In the genomic region with DNA sequence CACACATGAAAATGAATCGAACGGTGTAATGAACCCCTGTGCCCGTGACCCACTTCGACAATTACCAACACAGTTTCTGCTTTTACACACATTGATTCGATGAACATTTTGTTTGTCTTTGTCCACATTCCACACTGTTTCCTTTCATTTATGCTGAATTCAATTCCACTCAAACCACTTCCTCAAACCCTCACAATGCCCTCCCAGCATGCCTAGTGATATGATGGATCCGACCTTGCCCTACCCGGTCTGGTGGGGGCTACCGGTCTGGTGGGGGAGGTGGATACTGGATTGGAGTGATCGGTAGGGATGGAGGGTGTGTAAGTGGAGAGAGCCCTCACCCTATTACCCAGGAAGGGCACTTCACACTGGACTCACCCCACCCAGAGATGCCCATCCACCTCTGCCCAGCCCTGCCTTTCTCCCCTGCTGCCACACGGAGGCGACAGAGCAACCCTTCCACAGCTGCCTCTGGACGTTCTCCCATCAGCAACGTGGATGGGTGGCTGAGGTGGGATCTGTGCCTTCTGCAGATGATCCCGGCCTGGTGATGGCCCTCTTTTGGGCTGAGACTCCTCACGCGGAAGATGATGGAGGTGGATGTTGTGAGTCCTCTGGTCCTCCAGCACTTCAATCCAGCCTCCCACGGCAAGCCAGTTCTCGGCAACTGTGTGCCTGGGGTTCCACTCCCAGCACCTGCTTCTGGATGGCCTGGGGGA, we compare ENCODE assay signal across 8 cellular contexts. TPM values are rescaled to one million over a fixed set of nuclear protein-coding genes. Genes with fewer than 3 reads are reported as not detected.
DNase-seq lines count a peak whose midpoint lies in the region; ATAC-seq, FAIRE-seq and TF ChIP-seq lines count a peak whose summit lies in the region.

No MANE protein-coding gene starts in this region.

- no peak overlapping the region for H3K27ac Mint-ChIP-seq in neural crest cell (ENCODE audit: unreplicated experiment)

- H3K9me3 ChIP-seq in thymus (ENCODE audit: control insufficient read depth) = no peaks in the 10 kb centered on the region

- FAIRE-seq in RCC 7860 (lab: Jason Lieb, UNC) = no peak

- WGBS in thymus = 26% methylated on average over 18 of the region's 18 CpGs

- peak; percentile 75 for TF ChIP-seq CTCF in neural crest cell (conservative IDR thresholded peaks at IDR 0.05)

- H3K36me3 Mint-ChIP-seq in neural crest cell (ENCODE audit: low read depth) = no peaks in the 10 kb centered on the region

- H3K27me3 ChIP-seq in thymus (ENCODE audit: control insufficient read depth, insufficient read depth) = no peaks in the 10 kb centered on the region

- H3K36me3 ChIP-seq in thymus (ENCODE audit: control insufficient read depth, insufficient read depth) = no peaks in the 10 kb centered on the region

- ATAC-seq in GM18873 (IDR thresholded peaks at IDR 0.05; ENCODE audit: low FRiP score, unreplicated experiment) = no peak

- H3K4me1 Mint-ChIP-seq in neural crest cell = peaks cover 5% of the 10 kb centered on the region

- H3K27ac ChIP-seq in thymus (ENCODE audit: low read depth) = no peak overlapping the region

- H3K9me3 Mint-ChIP-seq in neural crest cell = peaks cover 3% of the 10 kb centered on the region

- H3K4me3 ChIP-seq in thymus (ENCODE audit: low read length) = peak overlapping the region; percentile 6

- DNase-seq in D341Med (ENCODE audit: low spot score) (peak; percentile 84), HT-29 (ENCODE audit: low spot score) (peak; percentile 91), RCC 7860 (ENCODE audit: low spot score) (peak; percentile 57), activated T-helper 1 cell treated with Interleukin-2 at 50 U/mL for 16 hours (ENCODE audit: low read depth) (peak; percentile 13), fibroblast of peridontal ligament (ENCODE audit: extremely low read depth) (peak; percentile 48), neural crest cell (ENCODE audit: low read depth, low spot score) (peak; percentile 58)

- H3K27me3 Mint-ChIP-seq in neural crest cell (ENCODE audit: low read depth) = peaks cover 20% of the 10 kb centered on the region

- no peak overlapping the region for H3K4me3 Mint-ChIP-seq in neural crest cell

- no peaks in the 10 kb centered on the region for H3K4me1 ChIP-seq in thymus (ENCODE audit: control insufficient read depth, insufficient read depth, low read length)

RNA-seq across cellular contexts. Expression of a gene that starts 33.0 kb away (rescaled TPM):
- 36.4 and 39.5 TPM in 2 replicates for total RNA-seq in HT-29 (2014; rRNA removed; shearing (Covaris generic))
- 0.14 and 0.27 TPM in 2 replicates for total RNA-seq in neural crest cell
- polyA plus RNA-seq in thymus = 0.75 TPM

RNA-seq across cellular contexts. Expression of a gene that starts 43.0 kb away (rescaled TPM):
- total RNA-seq in HT-29 (2014; rRNA removed; shearing (Covaris generic)) = 2.9 and 4.8 TPM in 2 replicates
- total RNA-seq in neural crest cell = 32.2 and 34.4 TPM in 2 replicates
- 22.3 TPM for polyA plus RNA-seq in thymus

Comparison
In these comparisons a context has a peak if more than half of its experiments do, and no peak if none do; other contexts are left out.
1. DNase-seq: peak in every context shown above with its lines; median percentile 91 in HT-29; 84 in D341Med; 58 in neural crest cell; 57 in RCC 7860; 48 in fibroblast of peridontal ligament; 13 in activated T-helper 1 cell treated with Interleukin-2 at 50 U/mL for 16 hours.
2. RNA of a gene that starts 33.0 kb away (total RNA-seq): 36.4 to 39.5 TPM in HT-29; 0.14 to 0.27 TPM in neural crest cell; every median in the first group is over 10 times any median in the second.